15 cellular contexts compared by ENCODE assay signal in genomic region chr2:27707462-27708256, GRCh38. TPM values are rescaled to one million over a fixed set of nuclear protein-coding genes. Genes with fewer than 3 reads are reported as not detected.
DNase-seq lines count a peak whose midpoint lies in the region; ATAC-seq, FAIRE-seq and TF ChIP-seq lines count a peak whose summit lies in the region.
"Had no signal": no experiment of that assay in that cellular context is flagged by ENCODE, and none has a peak within 500 bp of the region (broad histone marks: within the 10 kb centered on the region; RNA-seq: fewer than 3 reads in every experiment).

No MANE protein-coding gene starts in this region.

- H3K9ac ChIP-seq in GM23248 = no peak overlapping the region
- H3K9ac ChIP-seq in astrocyte (ENCODE audit: low read length) = no peak overlapping the region

- H3K27me3 Mint-ChIP-seq in astrocyte (ENCODE audit: low read depth, unreplicated experiment) = no peaks in the 10 kb centered on the region
- H3K27me3 Mint-ChIP-seq: effector memory CD8-positive, alpha-beta T cell had no signal

- TF ChIP-seq POLR2A in gastroesophageal sphincter (IDR thresholded peaks at IDR 0.05) = no peak

- H3K4me3 Mint-ChIP-seq in astrocyte (ENCODE audit: unreplicated experiment) = no peak overlapping the region
- H3K4me3 Mint-ChIP-seq: B cell; effector memory CD8-positive, alpha-beta T cell; T-helper 1 cell treated with Interleukin-12 subunit alpha and Interleukin-12 subunit beta and Interleukin-4 antibody, amounts not matched to agents 30 μg/mL and 1 μg/mL, for 36 hours had no signal

- H3K4me1 ChIP-seq in GM23248 (ENCODE audit: insufficient read depth) (peaks cover 39% of the 10 kb centered on the region), astrocyte (ENCODE audit: insufficient read depth, low read length) (peaks cover 34% of the 10 kb centered on the region), gastroesophageal sphincter (peaks cover 2 to 56% (median 19%) of the 10 kb centered on the region in 3 donors)

- WGBS in GM23248 (ENCODE audit: low coverage in 1 of 2, low lambda C conversion rate in 2 of 2, missing lambda C conversion rate in 2 of 2), 2 experiments = 53 to 58% methylated on average over 9 of the region's 9 CpGs
- WGBS in gastroesophageal sphincter (ENCODE audit: low coverage in 1 of 2), 2 donors = 57 to 69% methylated on average over 8 to 9 of the region's 9 CpGs

- TF ChIP-seq CTCF in astrocyte (IDR thresholded peaks at IDR 0.05; ENCODE audit: insufficient read depth, low read depth, low read length) (no peak), gastroesophageal sphincter (IDR thresholded peaks at IDR 0.05) (no peak)

- H3K4me1 Mint-ChIP-seq in astrocyte (ENCODE audit: low read depth, unreplicated experiment) = peaks cover 27% of the 10 kb centered on the region

- no peaks in the 10 kb centered on the region for H3K79me2 ChIP-seq in GM23248 (ENCODE audit: insufficient read depth)
- H3K79me2 ChIP-seq in astrocyte (ENCODE audit: insufficient read depth, low read length) = no peaks in the 10 kb centered on the region

- DNase-seq in GM23248 (peak; percentile 15), astrocyte (ENCODE audit: low read depth) (no peak), sciatic nerve (ENCODE audit: low spot score) (no peak), NCI-H774 (lab: John Stamatoyannopoulos, UW) (no peak), middle frontal gyrus (ENCODE audit: extremely low spot score, low spot score) (no peak), ureter (ENCODE audit: low spot score) (no peak)
- DNase-seq: activated CD4-positive, CD25-positive, alpha-beta regulatory T cell; effector memory CD8-positive, alpha-beta T cell; NCI-H82; stimulated activated naive CD8-positive, alpha-beta T cell treated with anti-CD3 and anti-CD28 coated beads, Interleukin-15, Interleukin-2, amounts not matched to agents 100 U/mL and 50 U/mL, for 24 hours had no signal

- H3K9me3 ChIP-seq in GM23248 (ENCODE audit: low read depth) (no peaks in the 10 kb centered on the region), astrocyte (ENCODE audit: insufficient read depth, low read depth, low read length) (no peaks in the 10 kb centered on the region), gastroesophageal sphincter (no peaks in the 10 kb centered on the region)

- H2AFZ ChIP-seq in GM23248 = no peak overlapping the region
- no peak overlapping the region for H2AFZ ChIP-seq in astrocyte (ENCODE audit: low read depth, low read length)

- in situ Hi-C loops in GM23248 (cut with MboI) = no loop called here

- H3K27ac Mint-ChIP-seq in astrocyte (ENCODE audit: unreplicated experiment) = peak overlapping the region; percentile 29
- H3K27ac Mint-ChIP-seq: B cell; T-helper 1 cell treated with Interleukin-12 subunit alpha and Interleukin-12 subunit beta and Interleukin-4 antibody, amounts not matched to agents 30 μg/mL and 1 μg/mL, for 36 hours had no signal

- no peak for FAIRE-seq in astrocyte (lab: Jason Lieb, UNC)
- FAIRE-seq: bronchial epithelial cell had no signal

- H3F3A ChIP-seq in GM23248 (ENCODE audit: insufficient read depth) = peaks cover 42% of the 10 kb centered on the region

- H3K4me2 ChIP-seq in GM23248 (ENCODE audit: unreplicated experiment) = no peak overlapping the region
- H3K4me2 ChIP-seq in astrocyte (ENCODE audit: low read length) = no peak overlapping the region

- H4K20me1 ChIP-seq in GM23248 (ENCODE audit: insufficient read depth) (no peaks in the 10 kb centered on the region), astrocyte (ENCODE audit: insufficient read depth, low read length) (no peaks in the 10 kb centered on the region)

- H3K27ac ChIP-seq in GM23248 (no peak overlapping the region), astrocyte (ENCODE audit: low read depth, low read length) (no peak overlapping the region), gastroesophageal sphincter (peak overlapping the region; percentile 84 to 97 (median 86))

- intact Hi-C loops in sciatic nerve (cut with DNase I) = loop anchor here (10.0 kb wide), 1 partner anchor 687 kb away; the partner anchor contains the start of gene FOSL2

- H3K4me3 ChIP-seq in GM23248 (no peak overlapping the region), astrocyte (ENCODE audit: insufficient read depth, low read depth, low read length) (no peak overlapping the region), gastroesophageal sphincter (no peak overlapping the region)

- H3K9me2 ChIP-seq in GM23248 (ENCODE audit: insufficient read depth) = no peaks in the 10 kb centered on the region

- H3K36me3 Mint-ChIP-seq in astrocyte (ENCODE audit: low read depth, unreplicated experiment) = no peaks in the 10 kb centered on the region

- ATAC-seq in gastroesophageal sphincter (peak; percentile 36), sciatic nerve (peak; percentile 71), HG03135 (IDR thresholded peaks at IDR 0.05; ENCODE audit: unreplicated experiment) (no peak)
- ATAC-seq: effector memory CD8-positive, alpha-beta T cell; stimulated activated naive CD8-positive, alpha-beta T cell treated with anti-CD3 and anti-CD28 coated beads, Interleukin-15, Interleukin-2, amounts not matched to agents 100 U/mL and 50 U/mL, for 24 hours had no signal

- no peak for TF ChIP-seq EP300 in gastroesophageal sphincter (IDR thresholded peaks at IDR 0.05)

- H3K27me3 ChIP-seq in GM23248 (replicated peaks; ENCODE audit: insufficient read depth) (no peaks in the 10 kb centered on the region), astrocyte (ENCODE audit: insufficient read depth, low read length) (no peaks in the 10 kb centered on the region), gastroesophageal sphincter (no peaks in the 10 kb centered on the region)

- H3K9me3 Mint-ChIP-seq in astrocyte (ENCODE audit: unreplicated experiment) = no peaks in the 10 kb centered on the region
- H3K9me3 Mint-ChIP-seq: effector memory CD8-positive, alpha-beta T cell; T-helper 1 cell treated with Interleukin-12 subunit alpha and Interleukin-12 subunit beta and Interleukin-4 antibody, amounts not matched to agents 30 μg/mL and 1 μg/mL, for 36 hours had no signal

- H3K36me3 ChIP-seq in GM23248 (ENCODE audit: low read depth) (no peaks in the 10 kb centered on the region), astrocyte (ENCODE audit: insufficient read depth, low read length) (no peaks in the 10 kb centered on the region), gastroesophageal sphincter (no peaks in the 10 kb centered on the region)

RNA-seq across cellular contexts. Expression of gene SLC4A1AP, which starts 44.0 kb away (rescaled TPM):
- total RNA-seq in GM23248 (2014; rRNA removed; shearing (Covaris generic)) = 21.0 and 23.9 TPM in 2 replicates
- polyA plus RNA-seq in GM23248 (2016; fragmentation: Nextera tagmentation; extraction: Ambion mirVana) = 22.4 and 24.4 TPM in 2 replicates
- total RNA-seq in astrocyte (20.9 and 21.3 TPM in 2 replicates), gastroesophageal sphincter (10 to 100 TPM; 18.1 to 23.5 (median 21.4) TPM), sciatic nerve (20.7 TPM), ureter (19.7 TPM)

RNA-seq across cellular contexts. Expression of gene SUPT7L, which starts 44.2 kb away (rescaled TPM):
- 24.6 and 25.3 TPM in 2 replicates for total RNA-seq in GM23248 (2014; rRNA removed; shearing (Covaris generic))
- 22.0 and 23.3 TPM in 2 replicates for polyA plus RNA-seq in GM23248 (2016; fragmentation: Nextera tagmentation; extraction: Ambion mirVana)
- 25.9 and 27.8 TPM in 2 replicates for total RNA-seq in astrocyte
- 10 to 100 TPM; 15.1 to 31.9 (median 25.6) TPM for total RNA-seq in gastroesophageal sphincter
- 30.8 TPM for total RNA-seq in sciatic nerve
- 33.7 TPM for total RNA-seq in ureter

Comparison
In these comparisons a context has a peak if more than half of its experiments do, and no peak if none do; other contexts are left out.
1. H3K27ac ChIP-seq: peak in gastroesophageal sphincter (4 of 4); none in GM23248 (single experiment) and astrocyte (single experiment).